Comparison of ENCODE assay signal across 13 cellular contexts in the genomic region with DNA sequence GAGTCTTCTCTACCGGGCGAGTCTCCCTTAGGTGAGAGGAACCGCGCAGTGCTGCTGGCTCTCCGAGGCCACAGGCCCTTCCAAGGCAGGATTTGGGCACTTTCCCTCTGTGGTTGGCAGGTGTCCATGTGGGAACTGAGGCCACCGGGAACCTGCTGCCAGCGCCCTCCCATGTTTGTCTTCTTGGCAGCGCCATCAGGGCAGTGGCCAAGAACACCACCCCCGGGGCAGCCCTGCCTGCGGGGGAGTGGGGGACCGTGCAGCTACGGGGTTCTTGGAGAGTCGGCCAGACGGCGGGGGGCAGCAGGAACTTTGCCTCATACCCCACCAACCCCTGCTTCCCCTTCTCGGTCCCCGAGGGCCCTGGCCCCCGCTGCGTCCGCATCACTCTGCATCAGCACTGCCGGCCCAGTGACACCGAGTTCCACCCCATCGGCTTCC. TPM values are rescaled to one million over a fixed set of nuclear protein-coding genes. Genes with fewer than 3 reads are reported as not detected.
A peak's percentile ranks its signal among the peaks of the same experiment; 100 is the strongest.
DNase-seq lines count a peak whose midpoint lies in the region; ATAC-seq and TF ChIP-seq lines count a peak whose summit lies in the region.
"Had no signal": no experiment of that assay in that cellular context is flagged by ENCODE, and none has a peak within 500 bp of the region (broad histone marks: within the 10 kb centered on the region; RNA-seq: fewer than 3 reads in every experiment).

No MANE protein-coding gene starts in this region.

- intact Hi-C loops in CD14-positive monocyte (cut with micrococcal nuclease) = no loop called here
- intact Hi-C loops in right cardiac atrium (cut with DNase I) = no loop called here
- intact Hi-C loops in posterior vena cava (cut with DNase I) = no loop called here

- H3K4me1 ChIP-seq in right cardiac atrium (ENCODE audit: control insufficient read depth, insufficient read depth, low read length) = no peaks in the 10 kb centered on the region

- TF ChIP-seq CTCF in CD14-positive monocyte (IDR thresholded peaks at IDR 0.05) = no peak

- H3K27ac ChIP-seq in right cardiac atrium (ENCODE audit: low read length) = peak overlapping the region; percentile 48

- WGBS in right cardiac atrium = 61% methylated on average over 23 of the region's 23 CpGs

- no peaks in the 10 kb centered on the region for H3K27me3 ChIP-seq in right cardiac atrium (ENCODE audit: control insufficient read depth, insufficient read depth)

- H3K4me3 Mint-ChIP-seq in CD14-positive monocyte = no peak overlapping the region
- H3K4me3 Mint-ChIP-seq: stimulated activated naive CD8-positive, alpha-beta T cell treated with anti-CD3 and anti-CD28 coated beads, Interleukin-15, Interleukin-2, amounts not matched to agents 100 ng/mL and 50 ng/mL, for 24 hours had no signal

- no peak overlapping the region for H3K27ac Mint-ChIP-seq in CD14-positive monocyte
- H3K27ac Mint-ChIP-seq: stimulated activated naive CD8-positive, alpha-beta T cell treated with anti-CD3 and anti-CD28 coated beads, Interleukin-15, Interleukin-2, amounts not matched to agents 100 ng/mL and 50 ng/mL, for 24 hours had no signal

- H3K4me3 ChIP-seq in right cardiac atrium (ENCODE audit: low read length) = no peak overlapping the region
- H3K4me3 ChIP-seq: lung had no signal

- H3K27me3 Mint-ChIP-seq in CD14-positive monocyte (ENCODE audit: low read depth in 3 of 3) = no peaks in the 10 kb centered on the region
- H3K27me3 Mint-ChIP-seq: stimulated activated naive CD8-positive, alpha-beta T cell treated with anti-CD3 and anti-CD28 coated beads, Interleukin-15, Interleukin-2, amounts not matched to agents 100 ng/mL and 50 ng/mL, for 24 hours had no signal

- H3K36me3 Mint-ChIP-seq in CD14-positive monocyte = peaks cover 44 to 88% of the 10 kb centered on the region in 2 donors

- DNase-seq in CD14-positive monocyte (ENCODE audit: low spot score) (peak; percentile 42), amygdala (lab: John Stamatoyannopoulos, UW) (peak in 42 of 56 donors; percentile 13 to 82 (median 55)), right cardiac atrium (peak; percentile 73 to 89 (median 85)), posterior vena cava (ENCODE audit: low spot score) (peak; percentile 81), AML-193 (lab: John Stamatoyannopoulos, UW) (no peak), EL (no peak)
- DNase-seq: effector memory CD4-positive, alpha-beta T cell; NCI-H526; stimulated activated CD4-positive, alpha-beta T cell treated with anti-CD3 and anti-CD28 coated beads, Interleukin-4, amount 100 ng/mL, for 4 hours had no signal

- H3K9me3 Mint-ChIP-seq in CD14-positive monocyte = no peaks in the 10 kb centered on the region
- H3K9me3 Mint-ChIP-seq: stimulated activated naive CD8-positive, alpha-beta T cell treated with anti-CD3 and anti-CD28 coated beads, Interleukin-15, Interleukin-2, amounts not matched to agents 100 ng/mL and 50 ng/mL, for 24 hours had no signal

- no peaks in the 10 kb centered on the region for H3K4me1 Mint-ChIP-seq in CD14-positive monocyte

- peak; percentile 44 to 58 for ATAC-seq in right cardiac atrium
- ATAC-seq in HG02840 (IDR thresholded peaks at IDR 0.05; ENCODE audit: low FRiP score, unreplicated experiment) = no peak
- no peak for ATAC-seq in GM21423 (IDR thresholded peaks at IDR 0.05; ENCODE audit: unreplicated experiment)

- no peaks in the 10 kb centered on the region for H3K9me3 ChIP-seq in right cardiac atrium (ENCODE audit: control insufficient read depth, low read length)

RNA-seq across cellular contexts. Expression of a gene that starts 10.0 kb away (rescaled TPM):
- 1 to 10 TPM; 7.3 to 7.4 TPM for polyA plus RNA-seq in CD14-positive monocyte
- total RNA-seq in right cardiac atrium = 10 to 100 TPM; 21.2 to 44.3 (median 36.2) TPM
- polyA plus RNA-seq in right cardiac atrium = 40.1 TPM
- total RNA-seq in posterior vena cava = 10 to 100 TPM; 18.6 to 22.6 TPM

RNA-seq across cellular contexts. Expression of a gene that starts 28.2 kb away (rescaled TPM):
- polyA plus RNA-seq in CD14-positive monocyte (10 to 100 TPM; 15.4 to 36.4 TPM), right cardiac atrium (108 TPM)
- total RNA-seq in right cardiac atrium (10 to 100 TPM; 40.4 to 61.6 (median 58.0) TPM), posterior vena cava (10 to 100 TPM; 47.1 to 49.3 TPM)

RNA-seq across cellular contexts. Expression of a gene that starts 28.8 kb away (rescaled TPM):
- polyA plus RNA-seq in CD14-positive monocyte (10 to 100 TPM; 30.6 to 36.3 TPM), right cardiac atrium (0.84 TPM)
- total RNA-seq in right cardiac atrium (1 to 10 TPM in 2 of 4 donors, under 1 TPM in 2; 0.53 to 1.4 (median 1.0) TPM), posterior vena cava (1 to 10 TPM; 1.2 to 1.8 TPM)

RNA-seq across cellular contexts. Expression of a gene that starts 36.4 kb away (rescaled TPM):
- polyA plus RNA-seq in CD14-positive monocyte = 10 to 100 TPM; 17.1 to 17.7 TPM
- total RNA-seq in right cardiac atrium = 10 to 100 TPM in 3 of 4 donors, 1 to 10 TPM in 1; 9.6 to 14.9 (median 11.7) TPM
- 10.9 TPM for polyA plus RNA-seq in right cardiac atrium
- 1 to 10 TPM; 2.0 to 2.3 TPM for total RNA-seq in posterior vena cava

RNA-seq across cellular contexts. Expression of a gene that starts 38.7 kb away (rescaled TPM):
- polyA plus RNA-seq in CD14-positive monocyte (1 to 10 TPM; 2.1 to 2.9 TPM), right cardiac atrium (3.5 TPM)
- total RNA-seq in right cardiac atrium (1 to 10 TPM; 7.3 to 8.0 (median 7.6) TPM), posterior vena cava (10 to 100 TPM in 1 of 2 donors, 1 to 10 TPM in 1; 7.1 to 12.9 TPM)

Comparison
In these comparisons a context has a peak if more than half of its experiments do, and no peak if none do; other contexts are left out.
1. DNase-seq: peak in CD14-positive monocyte (single experiment), amygdala (42 of 56), right cardiac atrium (3 of 3) and posterior vena cava (single experiment); none in AML-193 (0 of 2) and EL (single experiment).
2. ATAC-seq: peak in right cardiac atrium (2 of 2); none in HG02840 (single experiment) and GM21423 (single experiment).